Comparison of ENCODE assay signal across 8 cellular contexts in the genomic region with DNA sequence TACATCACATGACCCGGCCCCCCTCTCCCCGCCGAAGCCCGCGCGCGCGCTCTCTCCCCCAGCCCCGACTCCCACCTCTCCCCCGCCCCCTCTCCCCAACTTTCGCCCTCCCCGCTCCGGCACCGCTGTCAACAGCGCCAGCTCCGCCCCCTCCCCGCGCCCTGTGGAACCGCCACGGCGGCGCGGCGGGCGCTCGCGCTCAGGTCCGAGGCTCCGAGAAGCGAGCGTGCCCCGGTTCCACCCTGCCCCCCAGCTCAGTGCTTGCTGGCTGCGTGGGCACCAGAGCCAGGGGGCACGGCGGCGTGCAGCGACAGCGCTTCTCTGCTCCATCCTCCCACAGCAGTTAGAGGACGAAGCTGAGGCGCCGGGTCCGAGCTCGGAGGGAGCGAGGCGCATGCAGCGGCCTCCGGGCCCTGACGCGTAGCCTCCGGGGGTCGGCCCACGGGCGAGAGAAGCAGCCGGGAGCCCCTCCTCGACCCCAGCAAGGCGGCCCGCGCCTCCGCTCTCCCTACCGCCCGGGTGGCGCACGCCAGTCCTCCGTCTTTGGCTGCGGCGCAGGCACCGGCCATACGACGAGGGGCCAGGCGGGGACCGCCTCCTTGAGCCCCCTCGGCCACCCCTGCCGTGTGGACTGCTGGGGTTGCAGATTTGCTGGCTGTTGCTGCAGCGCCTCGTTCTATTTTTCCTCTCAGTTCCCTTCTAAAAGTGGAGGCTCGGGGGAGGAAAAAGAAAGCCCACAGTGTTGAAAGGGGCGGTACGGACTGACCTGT.
DNase-seq lines count a peak whose midpoint lies in the region; ATAC-seq and TF ChIP-seq lines count a peak whose summit lies in the region.

No MANE protein-coding gene starts in this region.

- WGBS in stomach, 5 donors: 0 to 1% (median 0%) methylated on average over 32 to 78 of the region's 78 CpGs

- DNase-seq in NCI-H1694 treated with DMSO at 0.1 percent for 48 hours (lab: John Stamatoyannopoulos, UW) (peak; percentile 85), NCI-H1694 (lab: John Stamatoyannopoulos, UW) (no peak), NCI-H69 (lab: John Stamatoyannopoulos, UW) (peak; percentile 83), stomach (peak; percentile 97)
- peak; percentile 92 for DNase-seq in activated T-cell treated with anti-CD3 and anti-CD28 coated beads, Interleukin-2, amount 50 U/mL, for 1 hour

- H3K27me3 Mint-ChIP-seq in nephron (ENCODE audit: low read depth): peaks cover 58% of the 10 kb centered on the region

- peaks cover 58% of the 10 kb centered on the region for H3K4me1 Mint-ChIP-seq in nephron

- H3K4me1 ChIP-seq in stomach: peaks cover 16 to 57% (median 51%) of the 10 kb centered on the region in 4 donors

- no peak for TF ChIP-seq EP300 in stomach (IDR thresholded peaks at IDR 0.05)

- TF ChIP-seq CTCF in nephron (IDR thresholded peaks at IDR 0.05; ENCODE audit: unreplicated experiment in 3 of 3): no peak
- TF ChIP-seq CTCF in stomach (IDR thresholded peaks at IDR 0.05): no peak

- no peak for TF ChIP-seq POLR2A in stomach (IDR thresholded peaks at IDR 0.05)

- peak overlapping the region; percentile 45 to 99 (median 91) for H3K27ac Mint-ChIP-seq in nephron

- ATAC-seq in HG02943 (IDR thresholded peaks at IDR 0.05; ENCODE audit: low read depth, unreplicated experiment) (peak; percentile 34), esophagus mucosa (peak; percentile 19)

- H3K27me3 ChIP-seq in stomach: peaks cover 19 to 32% (median 29%) of the 10 kb centered on the region in 3 donors

- peak overlapping the region; percentile 99 to 100 (median 100) for H3K27ac ChIP-seq in stomach

- H3K4me3 Mint-ChIP-seq in nephron: peak overlapping the region; percentile 82 to 93 (median 91)

- H3K36me3 Mint-ChIP-seq in nephron (ENCODE audit: low read depth): peaks cover 15% of the 10 kb centered on the region

- no peaks in the 10 kb centered on the region for H3K9me3 Mint-ChIP-seq in nephron

- peaks cover 0 to 7% (median 0%) of the 10 kb centered on the region in 4 donors for H3K36me3 ChIP-seq in stomach

- intact Hi-C loops in stomach (cut with DNase I; ENCODE audit: low total_unique reads): no loop called here

- H3K9me3 ChIP-seq in stomach: peaks cover 0 to 9% (median 0%) of the 10 kb centered on the region in 4 donors

- H3K4me3 ChIP-seq in stomach: peak overlapping the region; percentile 76 to 86 (median 86)
